8 cellular contexts compared by ENCODE assay signal in genomic region chr1:161905269-161905884, GRCh38.
DNase-seq lines count a peak whose midpoint lies in the region; ATAC-seq and TF ChIP-seq lines count a peak whose summit lies in the region.

No MANE protein-coding gene starts in this region.

- no peaks in the 10 kb centered on the region for H3K79me1 ChIP-seq in neuronal stem cell (ENCODE audit: low read depth, low read length)

- no peak overlapping the region for H3K4me2 ChIP-seq in neuronal stem cell (ENCODE audit: insufficient read depth, low read length, poor library complexity, severe bottlenecking)

- H2AFZ ChIP-seq in neuronal stem cell (ENCODE audit: low read length), result no peak overlapping the region

- H4K8ac ChIP-seq in neuronal stem cell (ENCODE audit: low read depth, low read length), result no peak overlapping the region

- no peaks in the 10 kb centered on the region for H3K9me3 ChIP-seq in RWPE2 (ENCODE audit: severe bottlenecking)
- H3K9me3 ChIP-seq in esophagus squamous epithelium, result no peaks in the 10 kb centered on the region
- H3K9me3 ChIP-seq in neuronal stem cell (replicated peaks in 1 of 2; ENCODE audit: control insufficient read depth in 2 of 2, insufficient read depth in 1 of 2, low read depth in 1 of 2, low read length in 2 of 2), result no peaks in the 10 kb centered on the region

- H3K27me3 ChIP-seq in H7 (ENCODE audit: control insufficient read depth, insufficient read depth, low read length), result no peaks in the 10 kb centered on the region
- H3K27me3 ChIP-seq in RWPE2 (ENCODE audit: insufficient read depth, poor library complexity, severe bottlenecking), result no peaks in the 10 kb centered on the region
- H3K27me3 ChIP-seq in esophagus squamous epithelium, result no peaks in the 10 kb centered on the region
- H3K27me3 ChIP-seq in neuronal stem cell (ENCODE audit: control insufficient read depth in 3 of 3, insufficient read depth in 3 of 3, low read depth in 1 of 3, low read length in 3 of 3), result no peaks in the 10 kb centered on the region

- no peak overlapping the region for H3K4ac ChIP-seq in neuronal stem cell (ENCODE audit: low read length)

- H3K4me3 ChIP-seq in H7 (ENCODE audit: insufficient read depth, low read depth, low read length) (no peak overlapping the region), RWPE2 (ENCODE audit: severe bottlenecking) (no peak overlapping the region), esophagus squamous epithelium (no peak overlapping the region), coronary artery (no peak overlapping the region), neuronal stem cell (ENCODE audit: low read length in 2 of 2) (no peak overlapping the region)

- peak; percentile 16 for DNase-seq in CD1c-positive myeloid dendritic cell (ENCODE audit: extremely low spot score)
- DNase-seq in H7, result peak; percentile 59
- no peak for DNase-seq in RWPE2 (ENCODE audit: low spot score)
- DNase-seq in esophagus squamous epithelium (lab: John Stamatoyannopoulos, UW), result no peak
- peak; percentile 10 for DNase-seq in stimulated activated naive CD8-positive, alpha-beta T cell treated with anti-CD3 and anti-CD28 coated beads, Interleukin-15, Interleukin-2, amounts not matched to agents 100 U/mL and 50 U/mL, for 24 hours
- DNase-seq in coronary artery (ENCODE audit: low spot score), result no peak
- no peak for DNase-seq in neuronal stem cell (ENCODE audit: low spot score)

- peak; percentile 49; the same call in 1 of the 3 replicates for ATAC-seq in RWPE2 (ENCODE audit: low read depth)
- ATAC-seq in stimulated activated naive CD8-positive, alpha-beta T cell treated with anti-CD3 and anti-CD28 coated beads, Interleukin-15, Interleukin-2, amounts not matched to agents 100 U/mL and 50 U/mL, for 24 hours, result no peak
- no peak for ATAC-seq in HG03196 (IDR thresholded peaks at IDR 0.05; ENCODE audit: unreplicated experiment)

- no peak overlapping the region for H2AK5ac ChIP-seq in neuronal stem cell (ENCODE audit: low read depth, low read length)

- intact Hi-C loops in esophagus squamous epithelium (cut with DNase I), result no loop called here

- TF ChIP-seq CTCF in RWPE2 (IDR thresholded peaks at IDR 0.05; ENCODE audit: poor library complexity, severe bottlenecking) (peak; percentile 50), esophagus squamous epithelium (IDR thresholded peaks at IDR 0.05) (peak in 5 of 6 experiments; percentile 44 to 67 (median 49)), coronary artery (IDR thresholded peaks at IDR 0.05) (no peak)

- H3K9ac ChIP-seq in neuronal stem cell (ENCODE audit: low read depth, low read length, poor library complexity), result no peak overlapping the region

- no peaks in the 10 kb centered on the region for H3K36me3 ChIP-seq in H7 (replicated peaks; ENCODE audit: control insufficient read depth, insufficient read depth, low read length)
- H3K36me3 ChIP-seq in RWPE2 (ENCODE audit: low read depth), result no peaks in the 10 kb centered on the region
- H3K36me3 ChIP-seq in esophagus squamous epithelium, result no peaks in the 10 kb centered on the region
- no peaks in the 10 kb centered on the region for H3K36me3 ChIP-seq in neuronal stem cell (replicated peaks in 1 of 2; ENCODE audit: control insufficient read depth in 2 of 2, insufficient read depth in 2 of 2, low read length in 2 of 2)

- no peak overlapping the region for H2BK15ac ChIP-seq in neuronal stem cell (ENCODE audit: low read length)

- H2BK120ac ChIP-seq in neuronal stem cell (ENCODE audit: low read depth, low read length), result no peak overlapping the region

- H3K4me1 ChIP-seq in RWPE2 (ENCODE audit: insufficient read depth, poor library complexity, severe bottlenecking), result peaks cover 10% of the 10 kb centered on the region
- H3K4me1 ChIP-seq in esophagus squamous epithelium, result peaks cover 0 to 9% (median 0%) of the 10 kb centered on the region in 3 donors
- H3K4me1 ChIP-seq in neuronal stem cell (ENCODE audit: control insufficient read depth in 2 of 2, insufficient read depth in 1 of 2, low read depth in 1 of 2, low read length in 2 of 2), result no peaks in the 10 kb centered on the region

- H3K27ac ChIP-seq in RWPE2 (ENCODE audit: poor library complexity, severe bottlenecking), result no peak overlapping the region
- no peak overlapping the region for H3K27ac ChIP-seq in esophagus squamous epithelium
- H3K27ac ChIP-seq in coronary artery, result no peak overlapping the region
- H3K27ac ChIP-seq in neuronal stem cell (replicated peaks; ENCODE audit: low read length), result no peak overlapping the region

- TF ChIP-seq POLR2A in esophagus squamous epithelium (IDR thresholded peaks at IDR 0.05), result no peak

- H3K23ac ChIP-seq in neuronal stem cell (ENCODE audit: low read depth, low read length, poor library complexity), result no peak overlapping the region

- WGBS in esophagus squamous epithelium, 2 donors, result 94 to 100% methylated on average over 3 of the region's 3 CpGs
- WGBS in neuronal stem cell (ENCODE audit: extremely low coverage in 2 of 2, insufficient read length in 2 of 2, insufficient replicate concordance in 1 of 2), 2 donors, result no CpG with 5 or more reads among the region's 3 CpGs

- no peak overlapping the region for H2BK12ac ChIP-seq in neuronal stem cell (ENCODE audit: low read length)

- no peak overlapping the region for H3K14ac ChIP-seq in neuronal stem cell (ENCODE audit: low read length)

- no peak overlapping the region for H3K18ac ChIP-seq in neuronal stem cell (ENCODE audit: low read length)

- H2BK5ac ChIP-seq in neuronal stem cell (ENCODE audit: low read length), result no peak overlapping the region

- H4K91ac ChIP-seq in neuronal stem cell (ENCODE audit: low read depth, low read length, poor library complexity), result no peak overlapping the region

Comparison
In these comparisons a context has a peak if more than half of its experiments do, and no peak if none do; other contexts are left out.
1. DNase-seq: peak in CD1c-positive myeloid dendritic cell (single experiment), H7 (single experiment) and stimulated activated naive CD8-positive, alpha-beta T cell treated with anti-CD3 and anti-CD28 coated beads, Interleukin-15, Interleukin-2, amounts not matched to agents 100 U/mL and 50 U/mL, for 24 hours (single experiment); none in RWPE2 (single experiment), esophagus squamous epithelium (single experiment), coronary artery (single experiment) and neuronal stem cell (single experiment).